Comparison of ENCODE assay signal across 8 cellular contexts in the genomic region with DNA sequence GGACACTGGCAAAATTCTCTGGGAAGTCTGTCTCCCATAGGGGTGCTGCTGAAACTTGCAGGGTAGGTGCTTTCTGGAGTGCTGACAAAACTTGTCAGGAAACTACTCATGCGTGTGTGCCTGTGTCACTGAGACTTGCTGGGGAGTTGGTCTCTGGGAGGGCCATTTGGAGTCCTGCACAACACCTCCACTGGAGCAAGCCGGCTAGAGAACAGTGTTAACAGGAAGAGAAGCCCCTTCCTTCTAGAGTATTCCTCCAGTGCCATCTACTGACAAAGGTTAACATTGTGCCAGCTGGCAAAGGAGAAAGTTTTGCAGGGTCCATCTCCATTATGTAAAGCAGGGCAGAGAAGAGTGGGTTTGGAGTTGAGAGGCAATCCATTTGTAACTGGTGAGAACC. TPM values are rescaled to one million over a fixed set of nuclear protein-coding genes. Genes with fewer than 3 reads are reported as not detected.
DNase-seq lines count a peak whose midpoint lies in the region; ATAC-seq, FAIRE-seq and TF ChIP-seq lines count a peak whose summit lies in the region.

No MANE protein-coding gene starts in this region.

- no peak for DNase-seq in D721Med (ENCODE audit: insufficient read length, low spot score)
- peak; percentile 35 for DNase-seq in MV-4-11 (lab: John Stamatoyannopoulos, UW)
- DNase-seq in activated gamma-delta T cell treated with anti-CD3 and anti-CD28 coated beads, Interleukin-2, amount 50 U/mL, for 16 hours (ENCODE audit: low read depth) = peak; percentile 0
- peak; percentile 53 for DNase-seq in germinal center (ENCODE audit: low spot score)
- DNase-seq in renal cortical epithelial cell (ENCODE audit: low read depth) = peak; percentile 70
- DNase-seq in LoVo (ENCODE audit: low spot score) = no peak

- peak; percentile 44 for TF ChIP-seq CTCF in D721Med (IDR thresholded peaks at IDR 0.05; ENCODE audit: insufficient read depth, missing control alignments)

- FAIRE-seq in D721Med (lab: Jason Lieb, UNC) = no peak

- ATAC-seq in GM19025 (IDR thresholded peaks at IDR 0.05; ENCODE audit: low read depth, unreplicated experiment) (peak; percentile 44), GM18909 (IDR thresholded peaks at IDR 0.05; ENCODE audit: poor library complexity, unreplicated experiment) (no peak)

RNA-seq across cellular contexts. Expression of a gene that starts 30.0 kb away (rescaled TPM):
- 28.1 and 52.3 TPM in 2 replicates for total RNA-seq in renal cortical epithelial cell

Comparison
In these comparisons a context has a peak if more than half of its experiments do, and no peak if none do; other contexts are left out.
1. DNase-seq: peak in MV-4-11 (single experiment), activated gamma-delta T cell treated with anti-CD3 and anti-CD28 coated beads, Interleukin-2, amount 50 U/mL, for 16 hours (single experiment), germinal center (single experiment) and renal cortical epithelial cell (single experiment); none in D721Med (single experiment) and LoVo (single experiment).